In genomic region chr4:6271206-6271605, GRCh38 we compare ENCODE assay signal across 10 cellular contexts. TPM values are rescaled to one million over a fixed set of nuclear protein-coding genes. Genes with fewer than 3 reads are reported as not detected.
DNase-seq lines count a peak whose midpoint lies in the region; ATAC-seq, FAIRE-seq and TF ChIP-seq lines count a peak whose summit lies in the region.
"Had no signal": no experiment of that assay in that cellular context is flagged by ENCODE, and none has a peak within 500 bp of the region (broad histone marks: within the 10 kb centered on the region; RNA-seq: fewer than 3 reads in every experiment).

No MANE protein-coding gene starts in this region.

- peak overlapping the region; percentile 88 for H3K4me3 ChIP-seq in fibroblast of villous mesenchyme (ENCODE audit: low read depth, low read length)
- H3K4me3 ChIP-seq in gastrocnemius medialis = peak overlapping the region in 2 of 4 donors; percentile 18 to 72

- no peak overlapping the region for H3K27ac Mint-ChIP-seq in T-cell

- no peak for TF ChIP-seq POLR2A in gastrocnemius medialis (IDR thresholded peaks at IDR 0.05)

- intact Hi-C loops in gastrocnemius medialis (cut with DNase I; ENCODE audit: low total_unique reads) (no loop called here), sciatic nerve (cut with DNase I) (no loop called here)

- POLR2A ChIA-PET in T-cell (lab: Charles Lee) = no interaction called here

- no peaks in the 10 kb centered on the region for H3K36me3 ChIP-seq in gastrocnemius medialis

- H3K36me3 Mint-ChIP-seq in T-cell = no peaks in the 10 kb centered on the region

- CTCF ChIA-PET in T-cell (lab: Charles Lee) = interaction anchor here in 1 of 2 donors (2.2 kb wide), 1 partner anchor 21 kb away, joined by 9 read pairs; no protein-coding TSS in a partner anchor

- H3K9me3 Mint-ChIP-seq in T-cell = no peaks in the 10 kb centered on the region

- H3K9me3 ChIP-seq in gastrocnemius medialis = no peaks in the 10 kb centered on the region

- TF ChIP-seq CTCF in fibroblast of villous mesenchyme (IDR thresholded peaks at IDR 0.05; ENCODE audit: insufficient read depth, low read depth, low read length) (no peak), gastrocnemius medialis (IDR thresholded peaks at IDR 0.05 in 4 of 5, conservative IDR thresholded peaks at IDR 0.05 in 1 of 5) (no peak)

- in situ Hi-C loops in G401 (cut with HindIII; ENCODE audit: low sequenced_read_pairs) = no loop called here
- in situ Hi-C loops in gastrocnemius medialis (cut with MboI; ENCODE audit: low sequenced_read_pairs in 4 of 4) = no loop called here

- no peak for ATAC-seq in T-cell (replicated peaks in 1 of 4)
- no peak for ATAC-seq in gastrocnemius medialis
- no peak for ATAC-seq in GM21381 (IDR thresholded peaks at IDR 0.05; ENCODE audit: unreplicated experiment)
- ATAC-seq in sciatic nerve = no peak

- no peak for FAIRE-seq in RCC 7860 (lab: Jason Lieb, UNC)

- peaks cover 28 to 35% of the 10 kb centered on the region in 2 donors for H3K4me1 ChIP-seq in gastrocnemius medialis

- DNase-seq in G401 (ENCODE audit: low spot score) = peak; percentile 20
- DNase-seq in T-cell = no peak
- DNase-seq in fibroblast of villous mesenchyme (ENCODE audit: low read depth) = no peak
- no peak for DNase-seq in gastrocnemius medialis
- no peak for DNase-seq in RCC 7860 (ENCODE audit: low spot score)
- DNase-seq in sciatic nerve (ENCODE audit: low spot score) = no peak
- DNase-seq: activated effector memory CD4-positive, alpha-beta T cell treated with Interleukin-2 at 50 U/mL for 16 hours; NCI-H2029 had no signal

- peaks cover 0 to 7% of the 10 kb centered on the region in 2 donors for H3K27me3 Mint-ChIP-seq in T-cell

- peaks cover 14 to 29% (median 17%) of the 10 kb centered on the region in 3 donors for H3K4me1 Mint-ChIP-seq in T-cell

- H3K27ac ChIP-seq in gastrocnemius medialis = peak overlapping the region; percentile 13 to 60 (median 46)
- H3K27ac ChIP-seq: SK-N-MC had no signal

- peak overlapping the region; percentile 77 to 88 (median 80) for H3K4me3 Mint-ChIP-seq in T-cell

- H3K27me3 ChIP-seq in gastrocnemius medialis = no peaks in the 10 kb centered on the region

RNA-seq across cellular contexts. Expression of gene WFS1, which starts 1.6 kb away (rescaled TPM):
- 8.2 and 9.3 TPM in 2 replicates for total RNA-seq in G401 (2014; rRNA removed; shearing (Covaris generic))
- total RNA-seq in T-cell = 1 to 10 TPM; 3.2 to 6.2 (median 5.1) TPM
- 39.3 and 42.3 TPM in 2 replicates for total RNA-seq in fibroblast of villous mesenchyme
- total RNA-seq in gastrocnemius medialis = 10 to 100 TPM; 13.6 to 23.7 (median 15.6) TPM
- total RNA-seq in sciatic nerve = 39.2 TPM
